Comparison of ENCODE assay signal across 12 cellular contexts in the genomic region with DNA sequence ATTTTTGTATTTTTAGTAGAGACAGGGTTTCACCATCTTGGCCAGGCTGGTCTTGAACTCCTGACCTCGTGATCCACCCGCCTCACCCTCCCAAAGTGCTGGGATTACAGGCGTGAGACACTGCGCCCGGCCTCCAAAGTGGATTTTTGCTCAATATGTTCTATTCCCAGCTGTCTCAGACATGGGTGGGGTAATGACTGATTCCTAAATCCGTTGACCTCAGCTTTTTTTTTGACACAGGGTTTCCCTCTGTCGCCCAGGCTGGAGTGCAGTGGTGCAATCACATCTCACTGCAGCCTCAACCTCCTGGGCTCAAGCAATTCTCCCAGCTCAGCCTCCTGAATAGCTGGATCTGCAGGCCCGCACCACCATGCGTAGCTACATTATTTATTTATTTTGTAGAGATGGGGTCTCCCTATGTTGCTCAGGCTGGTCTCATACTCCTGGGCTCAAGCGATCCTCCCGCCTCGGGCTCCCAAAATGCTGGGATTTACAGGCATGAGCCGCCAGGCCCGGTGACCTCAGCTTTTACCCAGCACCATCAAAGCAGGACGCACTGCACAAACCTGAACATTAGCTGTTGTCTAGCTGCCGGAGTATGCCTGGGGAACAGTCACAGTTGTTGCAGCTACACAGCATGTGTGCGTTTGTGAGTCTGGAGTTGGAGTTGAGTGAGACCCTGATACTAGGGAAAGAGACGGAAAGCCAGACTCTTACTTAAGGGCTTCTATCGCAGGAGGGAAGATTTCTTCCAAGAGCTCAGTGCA. TPM values are rescaled to one million over a fixed set of nuclear protein-coding genes. Genes with fewer than 3 reads are reported as not detected.
DNase-seq lines count a peak whose midpoint lies in the region; ATAC-seq and TF ChIP-seq lines count a peak whose summit lies in the region.
"Had no signal": no experiment of that assay in that cellular context is flagged by ENCODE, and none has a peak within 500 bp of the region (broad histone marks: within the 10 kb centered on the region; RNA-seq: fewer than 3 reads in every experiment).

No MANE protein-coding gene starts in this region.

- no peaks in the 10 kb centered on the region for H3K9me3 Mint-ChIP-seq in stimulated activated naive CD8-positive, alpha-beta T cell treated with anti-CD3 and anti-CD28 coated beads, Interleukin-15, Interleukin-2, amounts not matched to agents 100 ng/mL and 50 ng/mL, for 24 hours
- H3K9me3 Mint-ChIP-seq in neural progenitor cell: peaks cover 5% of the 10 kb centered on the region
- H3K9me3 Mint-ChIP-seq in MCF 10A (ENCODE audit: unreplicated experiment): no peaks in the 10 kb centered on the region

- peak overlapping the region; percentile 60 for H2AFZ ChIP-seq in neural progenitor cell (replicated peaks)
- H2AFZ ChIP-seq: PC-9 had no signal

- H3K36me3 ChIP-seq in neural progenitor cell: no peaks in the 10 kb centered on the region
- H3K36me3 ChIP-seq: BLaER1, brain microvascular endothelial cell had no signal

- POLR2A ChIA-PET in MCF 10A (lab: Yijun Ruan, JAX): interaction anchor here (0.6 to 1.7 kb wide), 6 partner anchors 12 to 419 kb away, joined by 3 to 4 read pairs (median 4); partner anchors contain the start of genes PARP1 and STUM

- no peaks in the 10 kb centered on the region for H3K79me2 ChIP-seq in neural progenitor cell (ENCODE audit: low read depth)

- H3K27ac ChIP-seq in cingulate gyrus (ENCODE audit: low read depth, low read length) (peak overlapping the region; percentile 40), neural progenitor cell (no peak overlapping the region)
- H3K27ac ChIP-seq: brain microvascular endothelial cell, PC-9 had no signal

- H3K4me1 Mint-ChIP-seq in stimulated activated naive CD8-positive, alpha-beta T cell treated with anti-CD3 and anti-CD28 coated beads, Interleukin-15, Interleukin-2, amounts not matched to agents 100 ng/mL and 50 ng/mL, for 24 hours (ENCODE audit: low read depth): peaks cover 22% of the 10 kb centered on the region
- peaks cover 18% of the 10 kb centered on the region for H3K4me1 Mint-ChIP-seq in neural progenitor cell
- H3K4me1 Mint-ChIP-seq in MCF 10A (ENCODE audit: insufficient read depth, unreplicated experiment): peaks cover 4% of the 10 kb centered on the region

- peak overlapping the region; percentile 97 for H3K27ac Mint-ChIP-seq in stimulated activated naive CD8-positive, alpha-beta T cell treated with anti-CD3 and anti-CD28 coated beads, Interleukin-15, Interleukin-2, amounts not matched to agents 100 ng/mL and 50 ng/mL, for 24 hours
- H3K27ac Mint-ChIP-seq in neural progenitor cell: peak overlapping the region; percentile 91
- H3K27ac Mint-ChIP-seq in MCF 10A (ENCODE audit: low read depth, unreplicated experiment): no peak overlapping the region

- H3K27me3 ChIP-seq in neural progenitor cell: no peaks in the 10 kb centered on the region
- H3K27me3 ChIP-seq: BLaER1, brain microvascular endothelial cell had no signal

- no peaks in the 10 kb centered on the region for H3K36me3 Mint-ChIP-seq in stimulated activated naive CD8-positive, alpha-beta T cell treated with anti-CD3 and anti-CD28 coated beads, Interleukin-15, Interleukin-2, amounts not matched to agents 100 ng/mL and 50 ng/mL, for 24 hours (ENCODE audit: low read depth)
- H3K36me3 Mint-ChIP-seq in neural progenitor cell (no peaks in the 10 kb centered on the region), MCF 10A (ENCODE audit: insufficient read depth, unreplicated experiment) (no peaks in the 10 kb centered on the region)

- no peak for DNase-seq in stimulated activated naive CD8-positive, alpha-beta T cell treated with anti-CD3 and anti-CD28 coated beads, Interleukin-15, Interleukin-2, amounts not matched to agents 100 U/mL and 50 U/mL, for 24 hours
- DNase-seq in neural progenitor cell (ENCODE audit: low spot score) (no peak), MCF 10A (ENCODE audit: unreplicated experiment) (no peak), NCI-H2196 treated with DMSO at 0.1 percent for 48 hours (lab: John Stamatoyannopoulos, UW; ENCODE audit: unreplicated experiment) (no peak)
- DNase-seq: brain microvascular endothelial cell, NCI-H2171 treated with DMSO at 0.1 percent for 48 hours, PC-9 had no signal

- H3K4me2 ChIP-seq in neural progenitor cell: no peak overlapping the region
- H3K4me2 ChIP-seq: PC-9 had no signal

- H3K4me1 ChIP-seq in neural progenitor cell: no peaks in the 10 kb centered on the region

- no peak overlapping the region for H3K4me3 ChIP-seq in neural progenitor cell
- H3K4me3 ChIP-seq: BLaER1, PC-9 had no signal

- no peaks in the 10 kb centered on the region for H3F3A ChIP-seq in neural progenitor cell (ENCODE audit: low read depth)

- BruUV-seq in MCF 10A (replicated peaks; lab: Mats Ljungman, UMichigan): no TSS peak

- no peak overlapping the region for H3K4me3 Mint-ChIP-seq in stimulated activated naive CD8-positive, alpha-beta T cell treated with anti-CD3 and anti-CD28 coated beads, Interleukin-15, Interleukin-2, amounts not matched to agents 100 ng/mL and 50 ng/mL, for 24 hours
- no peak overlapping the region for H3K4me3 Mint-ChIP-seq in neural progenitor cell
- no peak overlapping the region for H3K4me3 Mint-ChIP-seq in MCF 10A (ENCODE audit: unreplicated experiment)

- intact Hi-C loops in MCF 10A (cut with micrococcal nuclease): loop anchor here (10.0 kb wide), 1 partner anchor 488 kb away; the partner anchor contains the start of gene CDC42BPA

- TF ChIP-seq CTCF in neural progenitor cell (IDR thresholded peaks at IDR 0.05) (no peak), MCF 10A (IDR thresholded peaks at IDR 0.05; ENCODE audit: unreplicated experiment) (no peak)

- H3K27me3 Mint-ChIP-seq in stimulated activated naive CD8-positive, alpha-beta T cell treated with anti-CD3 and anti-CD28 coated beads, Interleukin-15, Interleukin-2, amounts not matched to agents 100 ng/mL and 50 ng/mL, for 24 hours: no peaks in the 10 kb centered on the region
- H3K27me3 Mint-ChIP-seq in neural progenitor cell (ENCODE audit: insufficient read depth, low read depth) (peaks cover 8% of the 10 kb centered on the region), MCF 10A (ENCODE audit: insufficient read depth, unreplicated experiment) (no peaks in the 10 kb centered on the region)

- CTCF ChIA-PET in MCF 10A (lab: Yijun Ruan, JAX): interaction anchor here (0.5 to 12.2 kb wide), 34 partner anchors 11 to 1078 kb away, joined by 3 to 342 read pairs (median 3); partner anchors contain the start of genes ITPKB and STUM

- no peaks in the 10 kb centered on the region for H4K20me1 ChIP-seq in neural progenitor cell (ENCODE audit: low read depth)
- H4K20me1 ChIP-seq: BLaER1 had no signal

- no peak overlapping the region for H3K9ac ChIP-seq in neural progenitor cell

- no peaks in the 10 kb centered on the region for H3K9me3 ChIP-seq in neural progenitor cell (ENCODE audit: low read depth)
- H3K9me3 ChIP-seq: BLaER1 had no signal

- ATAC-seq in stimulated activated naive CD8-positive, alpha-beta T cell treated with anti-CD3 and anti-CD28 coated beads, Interleukin-15, Interleukin-2, amounts not matched to agents 100 U/mL and 50 U/mL, for 24 hours: no peak
- ATAC-seq in HG03439 (IDR thresholded peaks at IDR 0.05; ENCODE audit: unreplicated experiment) (no peak), GM21390 (IDR thresholded peaks at IDR 0.05; ENCODE audit: unreplicated experiment) (no peak)

RNA-seq across cellular contexts. Expression of gene PSEN2, which starts 43.8 kb away (rescaled TPM):
- total RNA-seq in neural progenitor cell (ENCODE audit: low replicate concordance) (11.4 and 18.2 TPM in 2 replicates), MCF 10A (2022) (31.3 and 31.8 TPM in 2 replicates)
